Comparison of ENCODE assay signal across 9 cellular contexts in genomic region chr4:169618986-169619385, GRCh38. TPM values are rescaled to one million over a fixed set of nuclear protein-coding genes. Genes with fewer than 3 reads are reported as not detected.
DNase-seq lines count a peak whose midpoint lies in the region; ATAC-seq and TF ChIP-seq lines count a peak whose summit lies in the region.
"Had no signal": no experiment of that assay in that cellular context is flagged by ENCODE, and none has a peak within 500 bp of the region (broad histone marks: within the 10 kb centered on the region; RNA-seq: fewer than 3 reads in every experiment).

No MANE protein-coding gene starts in this region.

- ATAC-seq in natural killer cell, result no peak
- no peak for ATAC-seq in HG03280 (IDR thresholded peaks at IDR 0.05; ENCODE audit: unreplicated experiment)

- H3K4me3 ChIP-seq in HUES6 (ENCODE audit: low read depth, low read length), result peak overlapping the region; percentile 85

- peak overlapping the region; percentile 87 for H3K27ac ChIP-seq in 22Rv1
- H3K27ac ChIP-seq in HUES6 (ENCODE audit: low read depth, low read length), result no peak overlapping the region

- intact Hi-C loops in MCF 10A (cut with micrococcal nuclease), result no loop called here
- intact Hi-C loops in natural killer cell (cut with micrococcal nuclease), result no loop called here

- H3K27ac Mint-ChIP-seq in MCF 10A (ENCODE audit: low read depth, unreplicated experiment) (peak overlapping the region; percentile 98), natural killer cell (peak overlapping the region; percentile 99 to 100)

- H3K9me3 Mint-ChIP-seq in MCF 10A (ENCODE audit: unreplicated experiment) (no peaks in the 10 kb centered on the region), natural killer cell (no peaks in the 10 kb centered on the region)

- POLR2A ChIA-PET in MCF 10A (lab: Yijun Ruan, JAX), result interaction anchor here (0.7 to 5.2 kb wide), 13 partner anchors 7 to 429 kb away, joined by 3 to 303 read pairs (median 5); partner anchors contain the start of gene NEK1

- H3K27me3 ChIP-seq in HUES6 (ENCODE audit: control insufficient read depth, insufficient read depth, low read length), result no peaks in the 10 kb centered on the region

- CTCF ChIA-PET in MCF 10A (lab: Yijun Ruan, JAX), result interaction anchor here (0.6 to 2.2 kb wide), 16 partner anchors 13 to 1095 kb away, joined by 3 to 7 read pairs (median 3); no protein-coding TSS in a partner anchor

- no peak overlapping the region for H3K9ac ChIP-seq in HUES6 (ENCODE audit: low read length)

- no peak for TF ChIP-seq CTCF in 22Rv1 (IDR thresholded peaks at IDR 0.05)
- no peak for TF ChIP-seq CTCF in MCF 10A (IDR thresholded peaks at IDR 0.05; ENCODE audit: unreplicated experiment)
- TF ChIP-seq CTCF in natural killer cell (IDR thresholded peaks at IDR 0.05), result no peak

- peaks cover 29% of the 10 kb centered on the region for H3K4me1 Mint-ChIP-seq in MCF 10A (ENCODE audit: insufficient read depth, unreplicated experiment)
- H3K4me1 Mint-ChIP-seq in natural killer cell, result peaks cover 50 to 55% of the 10 kb centered on the region in 2 donors

- no peak for DNase-seq in MCF 10A (ENCODE audit: unreplicated experiment)
- no peak for DNase-seq in natural killer cell
- no peak for DNase-seq in DMS79 treated with DMSO at 0.1 percent for 48 hours (lab: John Stamatoyannopoulos, UW)
- no peak for DNase-seq in NCI-H526 treated with DMSO at 0.1 percent for 48 hours (lab: John Stamatoyannopoulos, UW)
- DNase-seq in stimulated activated CD4-positive, alpha-beta T cell treated with anti-CD3 and anti-CD28 coated beads, Interleukin-4, amount 100 ng/mL, for 1 hour, result no peak
- DNase-seq: foreskin melanocyte had no signal

- no peaks in the 10 kb centered on the region for H3K9me3 ChIP-seq in HUES6 (ENCODE audit: control insufficient read depth, insufficient read depth, low read depth, low read length)

- H3K36me3 ChIP-seq in HUES6 (ENCODE audit: control insufficient read depth, insufficient read depth, low read length), result no peaks in the 10 kb centered on the region

- no peaks in the 10 kb centered on the region for H3K36me3 Mint-ChIP-seq in MCF 10A (ENCODE audit: insufficient read depth, unreplicated experiment)
- no peaks in the 10 kb centered on the region for H3K36me3 Mint-ChIP-seq in natural killer cell

- H3K4me3 Mint-ChIP-seq in MCF 10A (ENCODE audit: unreplicated experiment) (peak overlapping the region; percentile 97), natural killer cell (peak overlapping the region; percentile 95)

- BruUV-seq in MCF 10A (replicated peaks; lab: Mats Ljungman, UMichigan), result no TSS peak

- H3K27me3 Mint-ChIP-seq in MCF 10A (ENCODE audit: insufficient read depth, unreplicated experiment) (no peaks in the 10 kb centered on the region), natural killer cell (ENCODE audit: low read depth in 2 of 2) (no peaks in the 10 kb centered on the region)

- H3K4me1 ChIP-seq in HUES6 (ENCODE audit: control insufficient read depth, insufficient read depth, low read length), result peaks cover 7% of the 10 kb centered on the region; the same call in 1 of the 2 replicates

RNA-seq across cellular contexts. Expression of gene CLCN3, which starts 1.4 kb away (rescaled TPM):
- total RNA-seq in MCF 10A (2022) (56.0 and 67.8 TPM in 2 replicates), natural killer cell (10 to 100 TPM; 20.7 to 26.0 (median 21.0) TPM)

RNA-seq across cellular contexts. Expression of gene NEK1, which starts 6.6 kb away (rescaled TPM):
- total RNA-seq in MCF 10A (2022) (15.5 and 17.2 TPM in 2 replicates), natural killer cell (10 to 100 TPM; 16.4 to 24.9 (median 19.0) TPM)
